27 cellular contexts compared by ENCODE assay signal in the genomic region with DNA sequence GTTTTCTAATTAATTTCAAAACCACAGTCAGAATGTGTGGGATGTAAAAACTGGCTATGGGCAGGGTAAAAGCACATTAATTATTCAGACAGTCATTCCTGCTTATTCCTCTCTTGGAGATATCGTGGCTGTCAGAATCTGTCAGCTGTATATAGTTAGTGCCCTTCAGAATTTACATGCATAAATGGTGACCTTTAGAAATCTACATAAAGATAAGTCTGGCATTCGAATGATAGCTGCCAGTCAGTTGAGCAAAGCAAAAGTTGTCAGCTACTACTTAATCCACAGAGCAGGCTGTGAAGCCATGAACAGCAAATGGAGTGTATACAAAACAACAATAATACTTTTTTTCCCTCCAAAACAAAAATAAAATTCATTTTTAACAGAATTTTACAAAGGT.
"Had no signal": no experiment of that assay in that cellular context is flagged by ENCODE, and none has a peak within 500 bp of the region (broad histone marks: within the 10 kb centered on the region; RNA-seq: fewer than 3 reads in every experiment).

No MANE protein-coding gene starts in this region.

- H3K36me3 ChIP-seq: adrenal gland, ascending aorta, WERI-Rb-1 had no signal

- H3K4me3 ChIP-seq: adrenal gland, ascending aorta had no signal

- H3K4me1 ChIP-seq: adrenal gland, ascending aorta had no signal

- DNase-seq: activated CD4-positive, alpha-beta memory T cell treated with anti-CD3 and anti-CD28 coated beads for 36 hours; activated CD4-positive, alpha-beta T cell treated with anti-CD3 and anti-CD28 coated beads for 4 hours; activated CD4-positive, alpha-beta T cell treated with anti-CD3 and anti-CD28 coated beads, Interleukin-2, amount 10 ng/mL, durations not matched to agents 24 days and 14 days; activated CD4-positive, alpha-beta T cell treated with anti-CD3 and anti-CD28 coated beads, Interleukin-2, amount 50 U/mL, for 1 hour; activated CD4-positive, alpha-beta T cell treated with anti-CD3 and anti-CD28 coated beads, Interleukin-2, amount 50 U/mL, for 4 hours; activated CD4-positive, CD25-positive, alpha-beta regulatory T cell; activated CD8-positive, alpha-beta memory T cell treated with anti-CD3 and anti-CD28 coated beads, Interleukin-2, amount 50 U/mL, for 4 hours; activated CD8-positive, alpha-beta T cell treated with anti-CD3 and anti-CD28 coated beads for 36 hours; activated effector memory CD4-positive, alpha-beta T cell treated with anti-CD3 and anti-CD28 coated beads, Interleukin-2, amount 50 U/mL, for 16 hours; activated gamma-delta T cell treated with Interleukin-2 at 50 U/mL for 16 hours; activated naive CD4-positive, alpha-beta T cell; activated naive CD4-positive, alpha-beta T cell treated with anti-CD3 and anti-CD28 coated beads for 36 hours; activated naive CD4-positive, alpha-beta T cell treated with anti-CD3 and anti-CD28 coated beads, Interleukin-2, amount 50 U/mL, for 16 hours; activated naive CD8-positive, alpha-beta T cell treated with anti-CD3 and anti-CD28 coated beads for 36 hours; activated T-cell treated with anti-CD3 and anti-CD28 coated beads for 4 hours; activated T-cell treated with anti-CD3 and anti-CD28 coated beads, Interleukin-2, amount 50 U/mL, for 1 hour; activated T-cell treated with anti-CD3 and anti-CD28 coated beads, Interleukin-2, amount 50 U/mL, for 4 hours; activated T-cell treated with anti-CD3 and anti-CD28 coated beads, Interleukin-2, amount 50 U/mL, for 72 hours; adrenal gland; amygdala; anterior cingulate cortex; central memory CD4-positive, alpha-beta T cell; T-helper 1 cell; T-helper 2 cell; T-helper 9 cell; WERI-Rb-1 had no signal

- H3K27me3 ChIP-seq: adrenal gland, ascending aorta had no signal

- H3K9me3 ChIP-seq: adrenal gland, ascending aorta had no signal

- H3K27ac ChIP-seq: adrenal gland, ascending aorta, WERI-Rb-1 had no signal
